13 cellular contexts compared by ENCODE assay signal in genomic region chr16:81551821-81552304, GRCh38.
DNase-seq lines count a peak whose midpoint lies in the region; ATAC-seq and TF ChIP-seq lines count a peak whose summit lies in the region.
"Had no signal": no experiment of that assay in that cellular context is flagged by ENCODE, and none has a peak within 500 bp of the region (broad histone marks: within the 10 kb centered on the region; RNA-seq: fewer than 3 reads in every experiment).

No MANE protein-coding gene starts in this region.

- H3K9me3 ChIP-seq in BLaER1 (no peaks in the 10 kb centered on the region), SK-N-SH (no peaks in the 10 kb centered on the region)
- H3K9me3 ChIP-seq: breast epithelium, spleen had no signal

- TF ChIP-seq CTCF in SK-N-SH (IDR thresholded peaks at IDR 0.05), result no peak

- H3K4me2 ChIP-seq in BLaER1, result peak overlapping the region; percentile 69
- no peak overlapping the region for H3K4me2 ChIP-seq in SK-N-SH

- 75% methylated on average over 3 of the region's 11 CpGs for WGBS in SK-N-SH (ENCODE audit: low lambda C conversion rate)

- no peaks in the 10 kb centered on the region for H3F3A ChIP-seq in SK-N-SH (replicated peaks; ENCODE audit: insufficient read depth)

- no peak for TF ChIP-seq POLR2A in erythroblast (IDR thresholded peaks at IDR 0.05; ENCODE audit: low read length)

- CTCF ChIA-PET in SK-N-SH (lab: Yijun Ruan, JAX), result interaction anchor here (1.0 kb wide), 1 partner anchor 108 kb away, joined by 4 read pairs; no protein-coding TSS in a partner anchor

- TF ChIP-seq RAD21 in SK-N-SH (IDR thresholded peaks at IDR 0.05; ENCODE audit: low read length), result no peak

- H3K79me2 ChIP-seq in SK-N-SH (ENCODE audit: insufficient read depth), result peaks cover 16% of the 10 kb centered on the region; the same call in 1 of the 2 replicates

- no peak overlapping the region for H3K4me3 ChIP-seq in BLaER1
- H3K4me3 ChIP-seq in SK-N-SH (ENCODE audit: low read depth in 2 of 2, low read length in 1 of 2), result no peak overlapping the region
- H3K4me3 ChIP-seq: breast epithelium, spleen had no signal

- H2AFZ ChIP-seq in SK-N-SH (ENCODE audit: low read depth), result no peak overlapping the region

- H3K4me1 ChIP-seq in BLaER1, result peaks cover 63% of the 10 kb centered on the region
- peaks cover 0 to 43% of the 10 kb centered on the region in 2 experiments; a peak in 2 of 4 replicates for H3K4me1 ChIP-seq in SK-N-SH (ENCODE audit: control insufficient read depth in 1 of 2, insufficient read depth in 2 of 2, low read depth in 1 of 2, low read length in 1 of 2)

- H3K36me3 ChIP-seq in BLaER1 (peaks cover 26% of the 10 kb centered on the region; the same call in 1 of the 2 replicates), SK-N-SH (replicated peaks in 1 of 2; ENCODE audit: control insufficient read depth in 1 of 2, insufficient read depth in 2 of 2, low read length in 1 of 2) (no peaks in the 10 kb centered on the region)
- H3K36me3 ChIP-seq: breast epithelium had no signal

- ATAC-seq in GM21423 (IDR thresholded peaks at IDR 0.05; ENCODE audit: unreplicated experiment), result no peak

- H3K27me3 ChIP-seq in BLaER1 (no peaks in the 10 kb centered on the region), SK-N-SH (ENCODE audit: insufficient read depth) (no peaks in the 10 kb centered on the region)
- H3K27me3 ChIP-seq: breast epithelium, spleen had no signal

- peak; percentile 80 for DNase-seq in SK-N-SH
- DNase-seq in erythroblast (lab: John Stamatoyannopoulos, UW), result peak; percentile 14 to 17
- DNase-seq in mucosa of gallbladder (ENCODE audit: low spot score), result peak; percentile 51
- no peak for DNase-seq in NCI-H1694 treated with DMSO at 0.1 percent for 48 hours (lab: John Stamatoyannopoulos, UW)
- no peak for DNase-seq in SW 1271 (lab: John Stamatoyannopoulos, UW)
- DNase-seq in MV-4-11 (lab: John Stamatoyannopoulos, UW), result no peak
- DNase-seq: activated CD8-positive, alpha-beta memory T cell treated with anti-CD3 and anti-CD28 coated beads, Interleukin-2, amount 50 U/mL, for 4 hours; NCI-H1048; spleen had no signal

- no peaks in the 10 kb centered on the region for H3K9me2 ChIP-seq in SK-N-SH

- peak overlapping the region; percentile 15; the same call in 1 of the 2 replicates for H3K27ac ChIP-seq in BLaER1
- H3K27ac ChIP-seq in SK-N-SH (ENCODE audit: low read depth in 2 of 2, low read length in 1 of 2), result peak overlapping the region in 1 of 2 experiments; percentile 72; a peak in 2 of 4 replicates
- H3K27ac ChIP-seq: HL-60 had no signal

- POLR2A ChIA-PET in SK-N-SH (lab: Yijun Ruan, JAX), result interaction anchor here (0.5 kb wide), 1 partner anchor 26 kb away, joined by 3 read pairs; no protein-coding TSS in a partner anchor

- TF ChIP-seq EP300 in SK-N-SH (IDR thresholded peaks at IDR 0.05; ENCODE audit: borderline replicate concordance in 1 of 2, low read depth in 1 of 2, low read length in 1 of 2), result no peak

- H4K20me1 ChIP-seq in BLaER1 (peaks cover 100% of the 10 kb centered on the region), SK-N-SH (ENCODE audit: insufficient read depth) (no peaks in the 10 kb centered on the region)

- H3K9ac ChIP-seq in BLaER1, result no peak overlapping the region
- H3K9ac ChIP-seq in SK-N-SH, result no peak overlapping the region

TF ChIP-seq in SK-N-SH, 30 proteins besides CTCF, POLR2A, EP300 and RAD21:
- TF ChIP-seq ZBTB33 (IDR thresholded peaks at IDR 0.05; ENCODE audit: borderline replicate concordance, low read depth), result no peak
- TF ChIP-seq USF2 (IDR thresholded peaks at IDR 0.05; ENCODE audit: borderline replicate concordance, low read depth, low read length), result no peak
- no peak for TF ChIP-seq MAX (IDR thresholded peaks at IDR 0.05; ENCODE audit: low read depth)
- TF ChIP-seq USF1 (IDR thresholded peaks at IDR 0.05; ENCODE audit: borderline replicate concordance, low read depth), result no peak
- no peak for TF ChIP-seq PBX3 (IDR thresholded peaks at IDR 0.05)
- no peak for TF ChIP-seq POLR2AphosphoS5 (IDR thresholded peaks at IDR 0.05; ENCODE audit: low read depth, low read length)
- no peak for TF ChIP-seq CHD2 (IDR thresholded peaks at IDR 0.05; ENCODE audit: low read length, partially characterized antibody)
- TF ChIP-seq NFIC (IDR thresholded peaks at IDR 0.05; ENCODE audit: borderline replicate concordance), result no peak
- no peak for TF ChIP-seq NRF1 (IDR thresholded peaks at IDR 0.05; ENCODE audit: low read depth, low read length)
TF ChIP-seq in SK-N-SH: peak in this region for 0.

Comparison
In these comparisons a context has a peak if more than half of its experiments do, and no peak if none do; other contexts are left out.
1. DNase-seq: peak in SK-N-SH (single experiment), erythroblast (2 of 2) and mucosa of gallbladder (single experiment); none in NCI-H1694 treated with DMSO at 0.1 percent for 48 hours (single experiment), SW 1271 (0 of 2) and MV-4-11 (single experiment).